1 cellular context compared by ENCODE assay signal in genomic region chr16:15642557-15643452, GRCh38.
TF ChIP-seq lines count a peak whose summit lies in the region.

TSS of gene MARF1 (minus strand) at chr16:15643154. CDS start at chr16:15639233, 3,921 bp downstream.

TF ChIP-seq in HepG2, 621 proteins besides CTCF, POLR2A, EP300 and RAD21 (continued from another document):
- peak; percentile 96 for TF ChIP-seq ZNF740 (CRISPR knock-in tag; IDR thresholded peaks at IDR 0.05)
- peak; percentile 83; the same call in 1 of the 2 replicates for TF ChIP-seq TFDP1 (CRISPR knock-in tag; IDR thresholded peaks at IDR 0.05; ENCODE audit: borderline replicate concordance)
- no peak for TF ChIP-seq PHB2 (IDR thresholded peaks at IDR 0.05; ENCODE audit: partially characterized antibody)
- TF ChIP-seq ZNF260 (CRISPR knock-in tag; IDR thresholded peaks at IDR 0.05; ENCODE audit: borderline replicate concordance, low read depth) = 0 out of 2 replicates have a peak, but pooled peaks have one; percentile 4
- 0 out of 2 replicates have a peak, but pooled peaks have one; percentile 21 for TF ChIP-seq ZNF629 (CRISPR knock-in tag; conservative IDR thresholded peaks at IDR 0.05)
- TF ChIP-seq SCMH1 (CRISPR knock-in tag; IDR thresholded peaks at IDR 0.05; ENCODE audit: borderline replicate concordance) = no peak
- peak; percentile 73 for TF ChIP-seq STAG1 (CRISPR knock-in tag; IDR thresholded peaks at IDR 0.05)
- no peak; the same call in 1 of the 2 replicates for TF ChIP-seq CHD4 (IDR thresholded peaks at IDR 0.05; ENCODE audit: borderline replicate concordance, low read length)
- peak; percentile 15; the same call in 1 of the 2 replicates for TF ChIP-seq ZNF891 (CRISPR knock-in tag; IDR thresholded peaks at IDR 0.05)
- TF ChIP-seq E2F2 (CRISPR knock-in tag; IDR thresholded peaks at IDR 0.05; ENCODE audit: borderline replicate concordance) = 0 out of 2 replicates have a peak, but pooled peaks have one; percentile 35
- TF ChIP-seq MAFF (IDR thresholded peaks at IDR 0.05; ENCODE audit: low read depth, low read length) = no peak; the same call in 1 of the 2 replicates
- no peak; the same call in 1 of the 2 replicates for TF ChIP-seq ZNF234 (CRISPR knock-in tag; conservative IDR thresholded peaks at IDR 0.05)
- TF ChIP-seq YEATS4 (CRISPR knock-in tag; IDR thresholded peaks at IDR 0.05; ENCODE audit: borderline replicate concordance) = peak; percentile 88
- no peak for TF ChIP-seq SMARCC2 (IDR thresholded peaks at IDR 0.05)
- TF ChIP-seq DNMT3B (CRISPR knock-in tag; conservative IDR thresholded peaks at IDR 0.05) = 0 out of 2 replicates have a peak, but pooled peaks have one; percentile 41
- peak; percentile 52; the same call in 1 of the 2 replicates for TF ChIP-seq NFAT5 (CRISPR knock-in tag; IDR thresholded peaks at IDR 0.05)
- peak; percentile 70 for TF ChIP-seq TEAD3 (CRISPR knock-in tag; optimal IDR thresholded peaks at IDR 0.05; ENCODE audit: borderline replicate concordance)
- TF ChIP-seq CREB3 (CRISPR knock-in tag; IDR thresholded peaks at IDR 0.05) = no peak; the same call in 1 of the 2 replicates
- TF ChIP-seq ZNF678 (CRISPR knock-in tag; IDR thresholded peaks at IDR 0.05) = peak; percentile 93
- TF ChIP-seq GMEB1 (CRISPR knock-in tag; IDR thresholded peaks at IDR 0.05; ENCODE audit: borderline replicate concordance) = peak; percentile 76; the same call in 1 of the 2 replicates
- TF ChIP-seq RARG (CRISPR knock-in tag; IDR thresholded peaks at IDR 0.05; ENCODE audit: low read depth) = 0 out of 2 replicates have a peak, but pooled peaks have one; percentile 61
- 0 out of 2 replicates have a peak, but pooled peaks have one; percentile 8 for TF ChIP-seq TBX3 (IDR thresholded peaks at IDR 0.05; ENCODE audit: borderline replicate concordance)
- peak; percentile 11 for TF ChIP-seq HNF1B (CRISPR knock-in tag; IDR thresholded peaks at IDR 0.05)
- peak; percentile 60; the same call in 1 of the 2 replicates for TF ChIP-seq CREM (IDR thresholded peaks at IDR 0.05)
- TF ChIP-seq CREM (CRISPR knock-in tag; IDR thresholded peaks at IDR 0.05) = no peak
- TF ChIP-seq ZBTB21 (CRISPR knock-in tag; IDR thresholded peaks at IDR 0.05) = peak; percentile 58
- peak; percentile 95 for TF ChIP-seq FOXK1 (CRISPR knock-in tag; IDR thresholded peaks at IDR 0.05; ENCODE audit: borderline replicate concordance, low read depth)
- TF ChIP-seq REXO4 (CRISPR knock-in tag; IDR thresholded peaks at IDR 0.05; ENCODE audit: borderline replicate concordance) = no peak
- TF ChIP-seq AGO1 (IDR thresholded peaks at IDR 0.05; ENCODE audit: low read depth, low read length, poor library complexity, severe bottlenecking) = peak; percentile 62
- TF ChIP-seq ZNF816 (CRISPR knock-in tag; IDR thresholded peaks at IDR 0.05; ENCODE audit: borderline replicate concordance) = peak; percentile 41; the same call in 1 of the 2 replicates
- peak; percentile 52 for TF ChIP-seq ZFP37 (CRISPR knock-in tag; IDR thresholded peaks at IDR 0.05; ENCODE audit: borderline replicate concordance)
- TF ChIP-seq ZNF720 (CRISPR knock-in tag; IDR thresholded peaks at IDR 0.05) = no peak
- peak; percentile 95 for TF ChIP-seq REPIN1 (CRISPR knock-in tag; IDR thresholded peaks at IDR 0.05; ENCODE audit: borderline replicate concordance, low read depth)
